ENCODE assay signal across 9 cellular contexts in genomic region chr20:49775229-49775693, GRCh38. TPM values are rescaled to one million over a fixed set of nuclear protein-coding genes. Genes with fewer than 3 reads are reported as not detected.
DNase-seq lines count a peak whose midpoint lies in the region; ATAC-seq and TF ChIP-seq lines count a peak whose summit lies in the region.
"Had no signal": no experiment of that assay in that cellular context is flagged by ENCODE, and none has a peak within 500 bp of the region (broad histone marks: within the 10 kb centered on the region; RNA-seq: fewer than 3 reads in every experiment).

No MANE protein-coding gene starts in this region.

- H3K14ac ChIP-seq in IMR-90 (replicated peaks; ENCODE audit: low read depth, low read length): no peak overlapping the region

- H2BK20ac ChIP-seq in IMR-90 (ENCODE audit: low read depth, low read length): no peak overlapping the region

- TF ChIP-seq RAD21 in IMR-90 (IDR thresholded peaks at IDR 0.05; ENCODE audit: low read length): no peak

- H3K79me1 ChIP-seq in IMR-90 (ENCODE audit: low read depth in 1 of 2, low read length in 2 of 2): no peaks in the 10 kb centered on the region

- no peak overlapping the region for H2BK5ac ChIP-seq in IMR-90 (ENCODE audit: low read depth, low read length, poor library complexity, severe bottlenecking)

- intact Hi-C loops in IMR-90 (cut with micrococcal nuclease) (no loop called here), body of pancreas (cut with DNase I) (no loop called here), right lobe of liver (cut with DNase I) (no loop called here)

- dilution Hi-C loops in IMR-90 (cut with HindIII; ENCODE audit: low sequenced_read_pairs, unreplicated experiment): no loop called here

- H3K36me3 Mint-ChIP-seq in naive thymus-derived CD8-positive, alpha-beta T cell: no peaks in the 10 kb centered on the region
- H3K36me3 Mint-ChIP-seq: CD4-positive, CD25-positive, alpha-beta regulatory T cell had no signal

- no peak for TF ChIP-seq POLR2A in IMR-90 (IDR thresholded peaks at IDR 0.05; ENCODE audit: low read depth, low read length)
- no peak for TF ChIP-seq POLR2A in body of pancreas (IDR thresholded peaks at IDR 0.05)
- peak; percentile 20 for TF ChIP-seq POLR2A in right lobe of liver (IDR thresholded peaks at IDR 0.05)

- no peaks in the 10 kb centered on the region for H3K9me3 Mint-ChIP-seq in naive thymus-derived CD8-positive, alpha-beta T cell
- H3K9me3 Mint-ChIP-seq: CD4-positive, CD25-positive, alpha-beta regulatory T cell had no signal

- peak overlapping the region; percentile 10; the same call in 1 of the 2 replicates for H3K18ac ChIP-seq in IMR-90 (ENCODE audit: low read depth, low read length)

- H4K91ac ChIP-seq in IMR-90 (ENCODE audit: insufficient read depth, low read depth, low read length): no peak overlapping the region

- TF ChIP-seq CTCF in IMR-90 (conservative IDR thresholded peaks at IDR 0.05; ENCODE audit: low read depth, low read length) (no peak), body of pancreas (IDR thresholded peaks at IDR 0.05) (no peak), right lobe of liver (IDR thresholded peaks at IDR 0.05) (no peak)

- H3K9me3 ChIP-seq in IMR-90 (ENCODE audit: control insufficient read depth, insufficient read depth, low read length): no peaks in the 10 kb centered on the region
- no peaks in the 10 kb centered on the region for H3K9me3 ChIP-seq in body of pancreas
- H3K9me3 ChIP-seq in right lobe of liver: no peaks in the 10 kb centered on the region

- H3K27ac Mint-ChIP-seq in naive thymus-derived CD8-positive, alpha-beta T cell: no peak overlapping the region

- H2BK120ac ChIP-seq in IMR-90 (ENCODE audit: low read depth, low read length): no peak overlapping the region

- BruUV-seq in IMR-90 (replicated peaks; lab: Mats Ljungman, UMichigan): no TSS peak

- no peak overlapping the region for H2BK15ac ChIP-seq in IMR-90 (ENCODE audit: low read depth, low read length)

- H3K36me3 ChIP-seq in IMR-90 (ENCODE audit: control insufficient read depth, insufficient read depth, low read length): no peaks in the 10 kb centered on the region
- H3K36me3 ChIP-seq in body of pancreas (replicated peaks in 1 of 2; ENCODE audit: insufficient read depth in 1 of 2, low read depth in 2 of 2): no peaks in the 10 kb centered on the region
- no peaks in the 10 kb centered on the region for H3K36me3 ChIP-seq in right lobe of liver

- H3K9me1 ChIP-seq in IMR-90 (ENCODE audit: insufficient read depth, low read length): peaks cover 10% of the 10 kb centered on the region

- DNase-seq in 8988T (peak; percentile 34), IMR-90 (peak; percentile 72), body of pancreas (peak; percentile 35 to 90 (median 72)), right lobe of liver (peak in 1 of 3 donors; percentile 47)
- DNase-seq in naive thymus-derived CD8-positive, alpha-beta T cell: no peak
- DNase-seq: CD4-positive, CD25-positive, alpha-beta regulatory T cell had no signal

- no peak overlapping the region for H2AK5ac ChIP-seq in IMR-90 (ENCODE audit: low read depth, low read length)

- peaks cover 0 to 14% (median 2%) of the 10 kb centered on the region in 4 donors for H3K4me1 Mint-ChIP-seq in naive thymus-derived CD8-positive, alpha-beta T cell

- 0 out of 2 replicates have a peak overlapping the region, but pooled peaks have one; percentile 4 for H3K4ac ChIP-seq in IMR-90 (ENCODE audit: low read depth, low read length)

- H3K4me3 Mint-ChIP-seq in naive thymus-derived CD8-positive, alpha-beta T cell: no peak overlapping the region
- H3K4me3 Mint-ChIP-seq: CD4-positive, CD25-positive, alpha-beta regulatory T cell had no signal

- POLR2A ChIA-PET in IMR-90 (lab: Charles Lee; ENCODE audit: unreplicated experiment): no interaction called here
- POLR2A ChIA-PET in naive thymus-derived CD8-positive, alpha-beta T cell (lab: Charles Lee): no interaction called here

- in situ Hi-C loops in IMR-90 (cut with MboI; ENCODE audit: low sequenced_read_pairs): no loop called here

- H4K5ac ChIP-seq in IMR-90 (ENCODE audit: low read depth, low read length): no peak overlapping the region

- no peaks in the 10 kb centered on the region for H4K20me1 ChIP-seq in IMR-90 (ENCODE audit: insufficient read depth, low read length)

- no peak overlapping the region for H3K4me2 ChIP-seq in IMR-90 (ENCODE audit: low read depth, low read length)

- H3K56ac ChIP-seq in IMR-90 (ENCODE audit: extremely low read depth, insufficient read depth, low read length): no peak overlapping the region

- H3K27ac ChIP-seq in IMR-90 (ENCODE audit: insufficient read depth, low read length) (no peak overlapping the region), body of pancreas (peak overlapping the region; percentile 56 to 75 (median 64)), right lobe of liver (peak overlapping the region; percentile 31 to 74 (median 34))

- peak overlapping the region; percentile 73 for H2AFZ ChIP-seq in IMR-90 (replicated peaks; ENCODE audit: low read length, poor library complexity)

- H2AK9ac ChIP-seq in IMR-90 (replicated peaks; ENCODE audit: low read depth, low read length, poor library complexity): peak overlapping the region; percentile 76

- H4K8ac ChIP-seq in IMR-90 (ENCODE audit: low read depth in 2 of 2, low read length in 2 of 2): no peak overlapping the region

- no peaks in the 10 kb centered on the region for H3K27me3 ChIP-seq in IMR-90 (ENCODE audit: control insufficient read depth, insufficient read depth, low read length)
- no peaks in the 10 kb centered on the region for H3K27me3 ChIP-seq in body of pancreas
- H3K27me3 ChIP-seq in right lobe of liver: no peaks in the 10 kb centered on the region

- WGBS in IMR-90 (ENCODE audit: extremely low coverage in 2 of 2, insufficient read length in 1 of 2), 2 experiments: 80% methylated on average over 1 of the region's 5 CpGs; no CpG with 5 or more reads in 1 of the 2 experiments
- 25 to 35% methylated on average over 5 of the region's 5 CpGs for WGBS in body of pancreas, 2 donors
- 62% methylated on average over 5 of the region's 5 CpGs for WGBS in right lobe of liver (ENCODE audit: insufficient coverage, low coverage, low lambda C conversion rate, missing lambda C conversion rate)

- H3K4me1 ChIP-seq in IMR-90 (ENCODE audit: control insufficient read depth, insufficient read depth, low read length) (peaks cover 12% of the 10 kb centered on the region), body of pancreas (peaks cover 24% of the 10 kb centered on the region), right lobe of liver (peaks cover 0 to 47% (median 24%) of the 10 kb centered on the region in 4 donors)

- no peak overlapping the region for H3K23ac ChIP-seq in IMR-90 (ENCODE audit: low read depth, low read length)

- peak; percentile 60 for ATAC-seq in IMR-90 (ENCODE audit: low read depth)
- peak; percentile 71 for ATAC-seq in body of pancreas
- ATAC-seq in right lobe of liver: peak; percentile 34 to 61 (median 54)
- no peak for ATAC-seq in HG03571 (IDR thresholded peaks at IDR 0.05; ENCODE audit: unreplicated experiment)
- no peak for ATAC-seq in naive thymus-derived CD8-positive, alpha-beta T cell
- ATAC-seq in GM21529 (IDR thresholded peaks at IDR 0.05; ENCODE audit: unreplicated experiment): no peak
- ATAC-seq in HG02610 (IDR thresholded peaks at IDR 0.05; ENCODE audit: unreplicated experiment): no peak

- no peak overlapping the region for H3K9ac ChIP-seq in IMR-90 (ENCODE audit: low read depth, low read length)

- CTCF ChIA-PET in IMR-90 (lab: Yijun Ruan, JAX): no interaction called here

- H3K4me3 ChIP-seq in IMR-90 (ENCODE audit: insufficient read depth, low read depth, low read length): no peak overlapping the region
- no peak overlapping the region for H3K4me3 ChIP-seq in body of pancreas
- H3K4me3 ChIP-seq in right lobe of liver: no peak overlapping the region

- H3K27me3 Mint-ChIP-seq in naive thymus-derived CD8-positive, alpha-beta T cell: peaks cover 0 to 28% (median 12%) of the 10 kb centered on the region in 5 donors
- H3K27me3 Mint-ChIP-seq: CD4-positive, CD25-positive, alpha-beta regulatory T cell had no signal

TF ChIP-seq in IMR-90, 13 proteins besides CTCF, POLR2A, EP300 and RAD21:
- TF ChIP-seq NFE2L2 (IDR thresholded peaks at IDR 0.05; ENCODE audit: low read depth, low read length): no peak
- TF ChIP-seq CEBPB (IDR thresholded peaks at IDR 0.05; ENCODE audit: low read depth, low read length): peak; percentile 50; the same call in 1 of the 2 replicates

RNA-seq across cellular contexts. Expression of gene SLC9A8, which starts 37.4 kb away (rescaled TPM):
- total RNA-seq in IMR-90 (2012; rRNA removed) (3.6 and 5.0 TPM in 2 replicates), body of pancreas (10 to 100 TPM in 1 of 2 donors, 1 to 10 TPM in 1; 5.9 to 11.2 TPM), right lobe of liver (10 to 100 TPM in 3 of 6 experiments, 1 to 10 TPM in 3; 6.8 to 10.6 (median 9.6) TPM)
- polyA plus RNA-seq in IMR-90 (2012; rRNA removed): 4.0 and 4.1 TPM in 2 replicates
- 1.5 and 2.1 TPM in 2 replicates for polyA plus RNA-seq in IMR-90 (2012; cell fraction: cytosol; rRNA removed)
- polyA plus RNA-seq in IMR-90 (2012; cell fraction: nucleus; rRNA removed; ENCODE audit: low replicate concordance): 17.0 and 18.2 TPM in 2 replicates
- total RNA-seq in naive thymus-derived CD8-positive, alpha-beta T cell: 10 to 100 TPM; 28.3 to 29.3 TPM
- polyA plus RNA-seq in naive thymus-derived CD8-positive, alpha-beta T cell: 1 to 10 TPM; 4.7 to 9.0 (median 6.0) TPM

Comparison
In these comparisons a context has a peak if more than half of its experiments do, and no peak if none do; other contexts are left out.
1. DNase-seq: peak in 8988T (single experiment), IMR-90 (single experiment) and body of pancreas (4 of 4); none in naive thymus-derived CD8-positive, alpha-beta T cell (0 of 10).
2. ATAC-seq: peak in IMR-90 (single experiment), body of pancreas (single experiment) and right lobe of liver (4 of 4); none in HG03571 (single experiment), naive thymus-derived CD8-positive, alpha-beta T cell (0 of 2), GM21529 (single experiment) and HG02610 (single experiment).